17 cellular contexts compared by ENCODE assay signal in the genomic region with DNA sequence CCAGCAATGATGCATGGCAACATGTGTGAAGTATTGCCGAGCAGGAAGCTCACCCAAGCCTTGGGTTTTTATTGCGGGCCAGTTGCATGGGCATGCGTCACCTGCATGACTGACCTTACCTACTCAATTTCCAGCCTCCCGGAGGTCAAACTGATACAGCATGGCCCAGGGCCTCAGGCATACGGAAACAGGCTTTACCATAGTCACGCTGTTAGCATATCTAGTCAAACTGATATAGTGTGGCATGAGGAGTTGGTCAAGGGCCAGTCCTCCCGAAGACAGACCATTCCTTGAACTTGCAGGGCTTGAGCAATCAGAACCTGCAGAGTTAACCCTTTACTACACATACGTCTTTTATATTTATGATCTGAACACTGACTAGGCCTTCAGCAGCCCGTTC. TPM values are rescaled to one million over a fixed set of nuclear protein-coding genes. Genes with fewer than 3 reads are reported as not detected.
"Had no signal": no experiment of that assay in that cellular context is flagged by ENCODE, and none has a peak within 500 bp of the region (broad histone marks: within the 10 kb centered on the region; RNA-seq: fewer than 3 reads in every experiment).

No MANE protein-coding gene starts in this region.

- H3K4me3 ChIP-seq: lung had no signal

- H3K36me3 Mint-ChIP-seq: activated naive CD8-positive, alpha-beta T cell; stimulated activated naive B cell treated with anti-CD40 and anti-IgM and Interleukin-4, amounts not matched to agents 10 μg/mL and 1 μg/mL and 100 μg/mL, for 72 hours; WTC11 had no signal

- DNase-seq: activated CD4-positive, alpha-beta T cell treated with anti-CD3 and anti-CD28 coated beads for 36 hours; activated CD4-positive, alpha-beta T cell treated with anti-CD3 and anti-CD28 coated beads, Interleukin-2, amount 50 U/mL, for 48 hours; amygdala; dermis blood vessel endothelial cell; effector memory CD4-positive, alpha-beta T cell; foreskin keratinocyte; left cardiac atrium; midbrain; occipital lobe; posterior cingulate gyrus; stimulated activated naive B cell treated with anti-CD40 and anti-IgM and Interleukin-4, amounts not matched to agents 10 μg/mL and 1 μg/mL and 100 μg/mL, for 72 hours had no signal

- FAIRE-seq: endothelial cell of umbilical vein had no signal

- H3K27ac Mint-ChIP-seq: stimulated activated naive B cell treated with anti-CD40 and anti-IgM and Interleukin-4, amounts not matched to agents 10 μg/mL and 1 μg/mL and 100 μg/mL, for 72 hours; WTC11 had no signal

- H3K9me3 Mint-ChIP-seq: stimulated activated naive B cell treated with anti-CD40 and anti-IgM and Interleukin-4, amounts not matched to agents 10 μg/mL and 1 μg/mL and 100 μg/mL, for 72 hours; WTC11 had no signal

- ATAC-seq: left cardiac atrium, WTC11 had no signal

- H3K27me3 ChIP-seq: foreskin keratinocyte had no signal

- H3K4me3 Mint-ChIP-seq: activated CD4-positive, alpha-beta T cell treated with anti-CD3 and anti-CD28 coated beads for 36 hours; WTC11 had no signal

RNA-seq across cellular contexts. Expression of a gene that starts 21.9 kb away (rescaled TPM):
- total RNA-seq: activated CD4-positive, alpha-beta T cell treated with anti-CD3 and anti-CD28 coated beads for 36 hours had no signal

RNA-seq across cellular contexts. Expression of a gene that starts 36.2 kb away (rescaled TPM):
- total RNA-seq: activated CD4-positive, alpha-beta T cell treated with anti-CD3 and anti-CD28 coated beads for 36 hours; endothelial cell of umbilical vein; occipital lobe; renal cortical epithelial cell had no signal
- polyA plus RNA-seq: endothelial cell of umbilical vein, neural cell had no signal
